ENCODE assay signal across 2 cellular contexts in genomic region chr18:48612917-48613316, GRCh38.
TF ChIP-seq lines count a peak whose summit lies in the region.

No MANE protein-coding gene starts in this region.

TF ChIP-seq in GM23338, 12 proteins besides CTCF, POLR2A, EP300 and RAD21:
- TF ChIP-seq NANOG (IDR thresholded peaks at IDR 0.05; ENCODE audit: borderline replicate concordance) = no peak
- TF ChIP-seq ZNF331 (CRISPR knock-in tag; IDR thresholded peaks at IDR 0.05; ENCODE audit: low read depth) = no peak
- no peak for TF ChIP-seq JUNB (IDR thresholded peaks at IDR 0.05; ENCODE audit: unreplicated experiment)
- no peak for TF ChIP-seq EZH2 (IDR thresholded peaks at IDR 0.05; ENCODE audit: low read depth, unreplicated experiment)
- no peak for TF ChIP-seq STAT1 (IDR thresholded peaks at IDR 0.05; ENCODE audit: unreplicated experiment)
- no peak for TF ChIP-seq ZNF462 (CRISPR knock-in tag; IDR thresholded peaks at IDR 0.05)
- TF ChIP-seq POLR2AphosphoS5 (IDR thresholded peaks at IDR 0.05; ENCODE audit: low read depth) = no peak
- no peak for TF ChIP-seq CREB1 (CRISPR knock-in tag; IDR thresholded peaks at IDR 0.05; ENCODE audit: low read depth)
- no peak for TF ChIP-seq EZH2phosphoT487 (IDR thresholded peaks at IDR 0.05; ENCODE audit: unreplicated experiment)
- no peak for TF ChIP-seq ETS1 (IDR thresholded peaks at IDR 0.05)
- no peak for TF ChIP-seq ZNF114 (CRISPR knock-in tag; IDR thresholded peaks at IDR 0.05)
- no peak for TF ChIP-seq REST (IDR thresholded peaks at IDR 0.05; ENCODE audit: unreplicated experiment)

TF ChIP-seq in HepG2, 621 proteins besides CTCF, POLR2A, EP300 and RAD21:
- TF ChIP-seq ZBTB34 (CRISPR knock-in tag; IDR thresholded peaks at IDR 0.05) (no peak), CBX2 (IDR thresholded peaks at IDR 0.05; ENCODE audit: low read depth, low read length) (no peak), CBX2 (CRISPR knock-in tag; IDR thresholded peaks at IDR 0.05; ENCODE audit: low read depth) (no peak), ZNF280D (CRISPR knock-in tag; IDR thresholded peaks at IDR 0.05) (no peak), ZFYVE20 (CRISPR knock-in tag; IDR thresholded peaks at IDR 0.05; ENCODE audit: borderline replicate concordance, low read depth) (no peak), ARID2 (CRISPR knock-in tag; IDR thresholded peaks at IDR 0.05; ENCODE audit: borderline replicate concordance) (no peak), FIP1L1 (IDR thresholded peaks at IDR 0.05; ENCODE audit: borderline replicate concordance, insufficient read depth, low read depth, low read length) (no peak), ZNF562 (CRISPR knock-in tag; IDR thresholded peaks at IDR 0.05; ENCODE audit: borderline replicate concordance) (no peak), REST (IDR thresholded peaks at IDR 0.05; ENCODE audit: borderline replicate concordance in 1 of 2, low read depth in 1 of 2, low read length in 2 of 2) (no peak), ZNF878 (CRISPR knock-in tag; IDR thresholded peaks at IDR 0.05) (no peak), ZNF7 (CRISPR knock-in tag; IDR thresholded peaks at IDR 0.05) (no peak), ZNF720 (CRISPR knock-in tag; IDR thresholded peaks at IDR 0.05) (no peak), FOXA1 (IDR thresholded peaks at IDR 0.05) (no peak), FOXA1 (CRISPR knock-in tag; IDR thresholded peaks at IDR 0.05) (no peak)
